ENCODE assay signal across 38 cellular contexts in genomic region chrX:19110642-19111041, GRCh38. TPM values are rescaled to one million over a fixed set of nuclear protein-coding genes. Genes with fewer than 3 reads are reported as not detected.
"Had no signal": no experiment of that assay in that cellular context is flagged by ENCODE, and none has a peak within 500 bp of the region (broad histone marks: within the 10 kb centered on the region; RNA-seq: fewer than 3 reads in every experiment).

No MANE protein-coding gene starts in this region.

- H3K27ac ChIP-seq: adrenal gland, ascending aorta, body of pancreas, brain microvascular endothelial cell, breast epithelium, cardiac muscle cell had no signal

- H3K27ac Mint-ChIP-seq: activated naive CD4-positive, alpha-beta T cell treated with anti-CD3 and anti-CD28 coated beads, Interleukin-2, amount 10 ng/mL, durations not matched to agents 7 days and 5 days; activated naive CD4-positive, alpha-beta T cell treated with anti-CD3 and anti-CD28 coated beads, Interleukin-2, amount 50 U/mL, for 24 hours; activated naive CD4-positive, alpha-beta T cell treated with anti-CD3 and anti-CD28 coated beads, Interleukin-2, amount 50 U/mL, for 72 hours; activated naive CD8-positive, alpha-beta T cell; activated naive CD8-positive, alpha-beta T cell treated with anti-CD3 and anti-CD28 coated beads for 36 hours; activated naive CD8-positive, alpha-beta T cell treated with anti-CD3 and anti-CD28 coated beads, Interleukin-2, amount 10 ng/mL, durations not matched to agents 7 days and 5 days; activated naive CD8-positive, alpha-beta T cell treated with anti-CD3 and anti-CD28 coated beads, Interleukin-2, amount 50 U/mL, for 24 hours; activated T-cell treated with anti-CD3 and anti-CD28 coated beads, Interleukin-2, amount 50 U/mL, for 24 hours; activated T-cell treated with anti-CD3 and anti-CD28 coated beads, Interleukin-2, amount 50 U/mL, for 72 hours; activated T-helper 1 cell treated with anti-CD3 and anti-CD28 coated beads, Interleukin-12 subunit alpha, Interleukin-12 subunit beta, Interleukin-2, Interleukin-4 antibody, amounts not matched to agents 30 ng/mL and 10 ng/mL and 1 ng/mL, durations not matched to agents 14 hours and 24 hours and 36 hours; activated T-helper 17 cell treated with anti-CD3 and anti-CD28 coated beads, Interleukin-2, amount 50 U/mL, for 72 hours; activated T-helper 2 cell treated with anti-CD3 and anti-CD28 coated beads, Interferon-gamma antibody, Interleukin-2, Interleukin-4, amounts not matched to agents 10 μg/mL and 5 μg/mL and 100 μg/mL, durations not matched to agents 14 hours and 24 hours and 36 hours; brain had no signal

- H3K4me1 Mint-ChIP-seq: activated naive CD4-positive, alpha-beta T cell treated with anti-CD3 and anti-CD28 coated beads, Interleukin-2, amount 10 ng/mL, durations not matched to agents 7 days and 5 days; activated naive CD4-positive, alpha-beta T cell treated with anti-CD3 and anti-CD28 coated beads, Interleukin-2, amount 50 U/mL, for 24 hours; activated naive CD8-positive, alpha-beta T cell treated with anti-CD3 and anti-CD28 coated beads for 36 hours; activated naive CD8-positive, alpha-beta T cell treated with anti-CD3 and anti-CD28 coated beads, Interleukin-2, amount 10 ng/mL, durations not matched to agents 7 days and 5 days; activated naive CD8-positive, alpha-beta T cell treated with anti-CD3 and anti-CD28 coated beads, Interleukin-2, amount 50 U/mL, for 24 hours; activated T-helper 17 cell treated with anti-CD3 and anti-CD28 coated beads, Interleukin-2, amount 50 U/mL, for 72 hours; brain; central memory CD8-positive, alpha-beta T cell had no signal

- H3K27me3 ChIP-seq: ascending aorta, body of pancreas, brain microvascular endothelial cell, cardiac muscle cell had no signal

- H3K4me3 ChIP-seq: adrenal gland, ascending aorta, body of pancreas, breast epithelium, cardiac muscle cell had no signal

- H3K36me3 ChIP-seq: adrenal gland, ascending aorta, brain microvascular endothelial cell, breast epithelium, cardiac muscle cell had no signal

- H3K9me3 ChIP-seq: adrenal gland, ascending aorta, body of pancreas, breast epithelium had no signal

- H3K9me3 Mint-ChIP-seq: activated naive CD4-positive, alpha-beta T cell treated with anti-CD3 and anti-CD28 coated beads, Interleukin-2, amount 10 ng/mL, durations not matched to agents 7 days and 5 days; activated naive CD4-positive, alpha-beta T cell treated with anti-CD3 and anti-CD28 coated beads, Interleukin-2, amount 50 U/mL, for 24 hours; activated naive CD4-positive, alpha-beta T cell treated with anti-CD3 and anti-CD28 coated beads, Interleukin-2, amount 50 U/mL, for 72 hours; activated naive CD8-positive, alpha-beta T cell treated with anti-CD3 and anti-CD28 coated beads for 36 hours; activated naive CD8-positive, alpha-beta T cell treated with anti-CD3 and anti-CD28 coated beads, Interleukin-2, amount 10 ng/mL, durations not matched to agents 7 days and 5 days; activated naive CD8-positive, alpha-beta T cell treated with anti-CD3 and anti-CD28 coated beads, Interleukin-2, amount 50 U/mL, for 24 hours; activated T-cell treated with anti-CD3 and anti-CD28 coated beads, Interleukin-2, amount 50 U/mL, for 24 hours; activated T-cell treated with anti-CD3 and anti-CD28 coated beads, Interleukin-2, amount 50 U/mL, for 4 hours; activated T-cell treated with anti-CD3 and anti-CD28 coated beads, Interleukin-2, amount 50 U/mL, for 72 hours; activated T-helper 1 cell treated with anti-CD3 and anti-CD28 coated beads, Interleukin-12 subunit alpha, Interleukin-12 subunit beta, Interleukin-2, Interleukin-4 antibody, amounts not matched to agents 30 ng/mL and 10 ng/mL and 1 ng/mL, durations not matched to agents 14 hours and 24 hours and 36 hours; activated T-helper 17 cell treated with anti-CD3 and anti-CD28 coated beads, Interleukin-2, amount 50 U/mL, for 72 hours; activated T-helper 2 cell treated with anti-CD3 and anti-CD28 coated beads, Interferon-gamma antibody, Interleukin-2, Interleukin-4, amounts not matched to agents 10 μg/mL and 5 μg/mL and 100 μg/mL, durations not matched to agents 14 hours and 24 hours and 36 hours; brain; central memory CD8-positive, alpha-beta T cell had no signal

- ATAC-seq: activated naive CD4-positive, alpha-beta T cell treated with anti-CD3 and anti-CD28 coated beads, Interleukin-2, amount 50 U/mL, for 72 hours; activated naive CD8-positive, alpha-beta T cell treated with anti-CD3 and anti-CD28 coated beads, Interleukin-2, amount 50 U/mL, for 24 hours; activated T-cell treated with anti-CD3 and anti-CD28 coated beads, Interleukin-2, amount 50 U/mL, for 4 hours; activated T-cell treated with anti-CD3 and anti-CD28 coated beads, Interleukin-2, amount 50 U/mL, for 72 hours; activated T-helper 17 cell treated with anti-CD3 and anti-CD28 coated beads, Interleukin-2, amount 50 U/mL, for 72 hours; body of pancreas had no signal

- H3K4me3 Mint-ChIP-seq: activated naive CD4-positive, alpha-beta T cell treated with anti-CD3 and anti-CD28 coated beads, Interleukin-2, amount 10 ng/mL, durations not matched to agents 7 days and 5 days; activated naive CD4-positive, alpha-beta T cell treated with anti-CD3 and anti-CD28 coated beads, Interleukin-2, amount 50 U/mL, for 24 hours; activated naive CD8-positive, alpha-beta T cell; activated naive CD8-positive, alpha-beta T cell treated with anti-CD3 and anti-CD28 coated beads for 36 hours; activated naive CD8-positive, alpha-beta T cell treated with anti-CD3 and anti-CD28 coated beads, Interleukin-2, amount 10 ng/mL, durations not matched to agents 7 days and 5 days; activated naive CD8-positive, alpha-beta T cell treated with anti-CD3 and anti-CD28 coated beads, Interleukin-2, amount 50 U/mL, for 24 hours; activated T-cell treated with anti-CD3 and anti-CD28 coated beads, Interleukin-2, amount 50 U/mL, for 24 hours; activated T-cell treated with anti-CD3 and anti-CD28 coated beads, Interleukin-2, amount 50 U/mL, for 4 hours; activated T-cell treated with anti-CD3 and anti-CD28 coated beads, Interleukin-2, amount 50 U/mL, for 72 hours; activated T-helper 1 cell treated with anti-CD3 and anti-CD28 coated beads, Interleukin-12 subunit alpha, Interleukin-12 subunit beta, Interleukin-2, Interleukin-4 antibody, amounts not matched to agents 30 ng/mL and 10 ng/mL and 1 ng/mL, durations not matched to agents 14 hours and 24 hours and 36 hours; activated T-helper 17 cell treated with anti-CD3 and anti-CD28 coated beads, Interleukin-2, amount 50 U/mL, for 72 hours; brain; central memory CD8-positive, alpha-beta T cell had no signal

- DNase-seq: activated effector memory CD4-positive, alpha-beta T cell treated with anti-CD3 and anti-CD28 coated beads, Interleukin-2, amount 50 U/mL, for 16 hours; activated effector memory CD4-positive, alpha-beta T cell treated with Interleukin-2 at 50 U/mL for 16 hours; activated gamma-delta T cell; activated gamma-delta T cell treated with Interleukin-2 at 50 U/mL for 16 hours; activated naive CD4-positive, alpha-beta T cell; activated naive CD4-positive, alpha-beta T cell treated with anti-CD3 and anti-CD28 coated beads, Interleukin-2, amount 10 ng/mL, durations not matched to agents 7 days and 5 days; activated naive CD4-positive, alpha-beta T cell treated with anti-CD3 and anti-CD28 coated beads, Interleukin-2, amount 50 U/mL, for 16 hours; activated naive CD4-positive, alpha-beta T cell treated with Interleukin-2 at 50 U/mL for 16 hours; activated naive CD8-positive, alpha-beta T cell treated with anti-CD3 and anti-CD28 coated beads for 36 hours; activated naive CD8-positive, alpha-beta T cell treated with anti-CD3 and anti-CD28 coated beads, Interleukin-2, amount 10 ng/mL, durations not matched to agents 7 days and 5 days; activated naive CD8-positive, alpha-beta T cell treated with anti-CD3 and anti-CD28 coated beads, Interleukin-2, amount 50 U/mL, for 24 hours; activated T-cell treated with anti-CD3 and anti-CD28 coated beads, Interleukin-2, amount 50 U/mL, for 1 hour; activated T-cell treated with anti-CD3 and anti-CD28 coated beads, Interleukin-2, amount 50 U/mL, for 24 hours; activated T-cell treated with anti-CD3 and anti-CD28 coated beads, Interleukin-2, amount 50 U/mL, for 4 hours; activated T-cell treated with anti-CD3 and anti-CD28 coated beads, Interleukin-2, amount 50 U/mL, for 48 hours; activated T-cell treated with anti-CD3 and anti-CD28 coated beads, Interleukin-2, amount 50 U/mL, for 72 hours; adrenal gland; amniotic stem cell; amygdala; anterior cingulate cortex; aorta; body of pancreas; brain microvascular endothelial cell; caudate nucleus; central memory CD4-positive, alpha-beta T cell; cerebellar nuclear complex had no signal

- FAIRE-seq: bronchial epithelial cell had no signal

- H3K36me3 Mint-ChIP-seq: activated naive CD4-positive, alpha-beta T cell treated with anti-CD3 and anti-CD28 coated beads, Interleukin-2, amount 10 ng/mL, durations not matched to agents 7 days and 5 days; activated naive CD4-positive, alpha-beta T cell treated with anti-CD3 and anti-CD28 coated beads, Interleukin-2, amount 50 U/mL, for 24 hours; activated naive CD4-positive, alpha-beta T cell treated with anti-CD3 and anti-CD28 coated beads, Interleukin-2, amount 50 U/mL, for 72 hours; activated naive CD8-positive, alpha-beta T cell; activated naive CD8-positive, alpha-beta T cell treated with anti-CD3 and anti-CD28 coated beads for 36 hours; activated naive CD8-positive, alpha-beta T cell treated with anti-CD3 and anti-CD28 coated beads, Interleukin-2, amount 10 ng/mL, durations not matched to agents 7 days and 5 days; brain had no signal

- H3K4me1 ChIP-seq: adrenal gland, ascending aorta, body of pancreas, breast epithelium had no signal

RNA-seq across cellular contexts. Expression of gene ADGRG2, which starts 11.6 kb away (rescaled TPM):
- total RNA-seq: activated naive CD4-positive, alpha-beta T cell treated with anti-CD3 and anti-CD28 coated beads, Interleukin-2, amount 50 U/mL, for 72 hours; activated naive CD8-positive, alpha-beta T cell treated with anti-CD3 and anti-CD28 coated beads for 36 hours; activated naive CD8-positive, alpha-beta T cell treated with anti-CD3 and anti-CD28 coated beads, Interleukin-2, amount 10 ng/mL, durations not matched to agents 7 days and 5 days; activated T-cell treated with anti-CD3 and anti-CD28 coated beads, Interleukin-2, amount 50 U/mL, for 4 hours; activated T-helper 1 cell treated with anti-CD3 and anti-CD28 coated beads, Interleukin-12 subunit alpha, Interleukin-12 subunit beta, Interleukin-2, Interleukin-4 antibody, amounts not matched to agents 30 ng/mL and 10 ng/mL and 1 ng/mL, durations not matched to agents 14 hours and 24 hours and 36 hours; activated T-helper 17 cell treated with anti-CD3 and anti-CD28 coated beads, Interleukin-2, amount 50 U/mL, for 72 hours; activated T-helper 2 cell treated with anti-CD3 and anti-CD28 coated beads, Interferon-gamma antibody, Interleukin-2, Interleukin-4, amounts not matched to agents 10 μg/mL and 5 μg/mL and 100 μg/mL, durations not matched to agents 14 hours and 24 hours and 36 hours had no signal
